In the genomic region with DNA sequence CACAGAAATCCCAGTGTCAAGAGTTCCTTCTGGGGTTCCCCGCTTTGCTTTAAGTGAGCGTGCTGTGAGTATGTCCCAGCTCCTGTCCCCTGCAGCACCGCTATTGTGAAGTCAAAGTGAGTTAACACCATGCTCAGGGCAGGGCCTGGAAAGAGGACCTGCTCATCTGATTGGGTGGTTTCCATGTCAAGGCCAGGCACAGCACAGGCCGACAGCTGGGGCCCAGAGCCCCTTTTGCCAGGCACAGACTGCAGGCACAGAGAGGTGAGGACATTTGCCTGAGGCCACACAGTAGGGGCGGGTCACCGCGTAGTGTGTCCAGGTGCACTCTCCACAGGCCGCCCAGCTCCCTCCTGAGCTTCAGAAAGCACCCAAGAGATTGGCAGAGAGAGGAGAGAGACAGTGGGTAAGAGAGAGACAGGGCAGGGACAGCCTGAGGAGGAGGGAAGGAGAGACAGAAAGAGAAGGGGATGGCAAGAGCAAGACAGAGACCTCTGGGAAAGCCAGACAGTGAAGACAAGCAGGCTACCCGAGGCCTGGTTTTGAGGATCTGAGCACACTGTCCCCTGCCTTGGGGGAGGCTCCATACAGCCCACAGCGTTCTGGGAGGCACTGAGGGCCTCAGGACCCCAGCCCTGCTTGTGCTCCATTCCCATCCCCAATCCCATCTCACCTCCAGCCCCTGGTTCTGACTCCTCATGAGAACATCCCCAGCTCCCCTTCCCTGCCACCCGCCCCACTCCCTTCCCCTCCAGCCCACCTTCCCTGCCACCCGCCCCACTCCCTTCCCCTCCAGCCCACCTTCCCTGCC, we compare ENCODE assay signal across 16 cellular contexts. TPM values are rescaled to one million over a fixed set of nuclear protein-coding genes. Genes with fewer than 3 reads are reported as not detected.
"Had no signal": no experiment of that assay in that cellular context is flagged by ENCODE, and none has a peak within 500 bp of the region (broad histone marks: within the 10 kb centered on the region; RNA-seq: fewer than 3 reads in every experiment).

No MANE protein-coding gene starts in this region.

- H3K4me1 Mint-ChIP-seq: activated naive CD4-positive, alpha-beta T cell treated with anti-CD3 and anti-CD28 coated beads, Interleukin-2, amount 50 U/mL, for 24 hours had no signal

- H3K27ac ChIP-seq: brain microvascular endothelial cell, left lung, right atrium auricular region, SJSA1, skin epidermis had no signal

- H3K4me3 Mint-ChIP-seq: activated naive CD4-positive, alpha-beta T cell treated with anti-CD3 and anti-CD28 coated beads, Interleukin-2, amount 50 U/mL, for 24 hours; neural crest cell had no signal

- H3K36me3 Mint-ChIP-seq: activated naive CD4-positive, alpha-beta T cell treated with anti-CD3 and anti-CD28 coated beads, Interleukin-2, amount 50 U/mL, for 24 hours had no signal

- H3K27ac Mint-ChIP-seq: activated naive CD4-positive, alpha-beta T cell treated with anti-CD3 and anti-CD28 coated beads, Interleukin-2, amount 50 U/mL, for 24 hours; activated T-helper 2 cell treated with anti-CD3 and anti-CD28 coated beads, Interferon-gamma antibody, Interleukin-2, Interleukin-4, amounts not matched to agents 10 μg/mL and 5 μg/mL and 100 μg/mL, durations not matched to agents 14 hours and 24 hours and 36 hours had no signal

- H3K36me3 ChIP-seq: brain microvascular endothelial cell, left lung, right atrium auricular region, SJSA1 had no signal

- H3K4me1 ChIP-seq: left lung, right atrium auricular region, SJSA1 had no signal

- H3K9me3 Mint-ChIP-seq: activated naive CD4-positive, alpha-beta T cell treated with anti-CD3 and anti-CD28 coated beads, Interleukin-2, amount 50 U/mL, for 24 hours; activated T-helper 2 cell treated with anti-CD3 and anti-CD28 coated beads, Interferon-gamma antibody, Interleukin-2, Interleukin-4, amounts not matched to agents 10 μg/mL and 5 μg/mL and 100 μg/mL, durations not matched to agents 14 hours and 24 hours and 36 hours; neural crest cell had no signal

- H3K27me3 ChIP-seq: brain microvascular endothelial cell had no signal

- DNase-seq: activated CD4-positive, alpha-beta T cell treated with anti-CD3 and anti-CD28 coated beads for 48 hours; activated T-cell treated with anti-CD3 and anti-CD28 coated beads for 4 hours; amygdala; brain microvascular endothelial cell; left lung; mesenchymal stem cell; T1000 had no signal

- H3K4me3 ChIP-seq: left lung, right atrium auricular region, SJSA1, skin epidermis had no signal

- ATAC-seq: left lung had no signal

- H3K9me3 ChIP-seq: left lung, right atrium auricular region, SJSA1 had no signal

RNA-seq across cellular contexts. Expression of gene BPIFB1, which starts 6.5 kb away (rescaled TPM):
- total RNA-seq: activated T-helper 2 cell treated with anti-CD3 and anti-CD28 coated beads, Interferon-gamma antibody, Interleukin-2, Interleukin-4, amounts not matched to agents 10 μg/mL and 5 μg/mL and 100 μg/mL, durations not matched to agents 14 hours and 24 hours and 36 hours; dermis microvascular lymphatic vessel endothelial cell; neural crest cell; right atrium auricular region; SJSA1 had no signal

RNA-seq across cellular contexts. Expression of gene BPIFA1, which starts 40.7 kb away (rescaled TPM):
- total RNA-seq: activated T-helper 2 cell treated with anti-CD3 and anti-CD28 coated beads, Interferon-gamma antibody, Interleukin-2, Interleukin-4, amounts not matched to agents 10 μg/mL and 5 μg/mL and 100 μg/mL, durations not matched to agents 14 hours and 24 hours and 36 hours; cerebellum; dermis microvascular lymphatic vessel endothelial cell; neural crest cell; right atrium auricular region; SJSA1 had no signal
- polyA plus RNA-seq: esophagus had no signal

RNA-seq across cellular contexts. Expression of gene BPIFA3, which starts 59.4 kb away (rescaled TPM):
- total RNA-seq: activated T-helper 2 cell treated with anti-CD3 and anti-CD28 coated beads, Interferon-gamma antibody, Interleukin-2, Interleukin-4, amounts not matched to agents 10 μg/mL and 5 μg/mL and 100 μg/mL, durations not matched to agents 14 hours and 24 hours and 36 hours; cerebellum; dermis microvascular lymphatic vessel endothelial cell; left lung; neural crest cell; right atrium auricular region; SJSA1 had no signal
- polyA plus RNA-seq: esophagus had no signal
